Comparison of ENCODE assay signal across 1 cellular context in genomic region chr7:65444899-65445823, GRCh38.
TF ChIP-seq lines count a peak whose summit lies in the region.

No MANE protein-coding gene starts in this region.

TF ChIP-seq in HepG2, 621 proteins besides CTCF, POLR2A, EP300 and RAD21 (continued from another document and continues in another):
- TF ChIP-seq, protein P1, sequence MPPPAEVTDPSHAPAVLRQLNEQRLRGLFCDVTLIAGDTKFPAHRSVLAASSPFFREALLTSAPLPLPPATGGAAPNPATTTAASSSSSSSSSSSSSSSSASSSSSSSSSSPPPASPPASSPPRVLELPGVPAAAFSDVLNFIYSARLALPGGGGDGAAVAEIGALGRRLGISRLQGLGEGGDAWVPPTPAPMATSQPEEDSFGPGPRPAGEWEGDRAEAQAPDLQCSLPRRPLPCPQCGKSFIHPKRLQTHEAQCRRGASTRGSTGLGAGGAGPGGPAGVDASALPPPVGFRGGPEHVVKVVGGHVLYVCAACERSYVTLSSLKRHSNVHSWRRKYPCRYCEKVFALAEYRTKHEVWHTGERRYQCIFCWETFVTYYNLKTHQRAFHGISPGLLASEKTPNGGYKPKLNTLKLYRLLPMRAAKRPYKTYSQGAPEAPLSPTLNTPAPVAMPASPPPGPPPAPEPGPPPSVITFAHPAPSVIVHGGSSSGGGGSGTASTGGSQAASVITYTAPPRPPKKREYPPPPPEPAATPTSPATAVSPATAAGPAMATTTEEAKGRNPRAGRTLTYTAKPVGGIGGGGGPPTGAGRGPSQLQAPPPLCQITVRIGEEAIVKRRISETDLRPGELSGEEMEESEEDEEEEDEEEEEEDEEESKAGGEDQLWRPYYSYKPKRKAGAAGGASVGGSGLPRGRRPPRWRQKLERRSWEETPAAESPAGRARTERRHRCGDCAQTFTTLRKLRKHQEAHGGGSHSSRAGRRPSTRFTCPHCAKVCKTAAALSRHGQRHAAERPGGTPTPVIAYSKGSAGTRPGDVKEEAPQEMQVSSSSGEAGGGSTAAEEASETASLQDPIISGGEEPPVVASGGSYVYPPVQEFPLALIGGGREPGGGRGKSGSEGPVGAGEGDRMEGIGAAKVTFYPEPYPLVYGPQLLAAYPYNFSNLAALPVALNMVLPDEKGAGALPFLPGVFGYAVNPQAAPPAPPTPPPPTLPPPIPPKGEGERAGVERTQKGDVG (CRISPR knock-in tag; IDR thresholded peaks at IDR 0.05; ENCODE audit: borderline replicate concordance) = no peak
- TF ChIP-seq KDM6A (CRISPR knock-in tag; IDR thresholded peaks at IDR 0.05; ENCODE audit: low read depth) (peak; percentile 97), SNRNP70 (IDR thresholded peaks at IDR 0.05; ENCODE audit: low read depth, low read length) (no peak), ZNF34 (CRISPR knock-in tag; IDR thresholded peaks at IDR 0.05; ENCODE audit: borderline replicate concordance) (0 out of 2 replicates have a peak, but pooled peaks have one; percentile 38), HNRNPK (IDR thresholded peaks at IDR 0.05; ENCODE audit: low read depth, low read length, poor library complexity, severe bottlenecking) (no peak), ZNF672 (CRISPR knock-in tag; IDR thresholded peaks at IDR 0.05) (no peak), HDAC2 (CRISPR knock-in tag; IDR thresholded peaks at IDR 0.05) (peak; percentile 97), ZNF367 (CRISPR knock-in tag; IDR thresholded peaks at IDR 0.05; ENCODE audit: borderline replicate concordance) (no peak), ZNF788 (CRISPR knock-in tag; IDR thresholded peaks at IDR 0.05; ENCODE audit: borderline replicate concordance) (peak; percentile 55; the same call in 1 of the 2 replicates), SUZ12 (IDR thresholded peaks at IDR 0.05; ENCODE audit: low read depth, low read length) (no peak), ZBTB3 (CRISPR knock-in tag; IDR thresholded peaks at IDR 0.05; ENCODE audit: borderline replicate concordance, low read depth) (no peak), ZNF550 (CRISPR knock-in tag; IDR thresholded peaks at IDR 0.05; ENCODE audit: borderline replicate concordance) (no peak), MZF1 (CRISPR knock-in tag; IDR thresholded peaks at IDR 0.05; ENCODE audit: borderline replicate concordance) (no peak), GPBP1L1 (CRISPR knock-in tag; IDR thresholded peaks at IDR 0.05) (no peak), RERE (CRISPR knock-in tag; IDR thresholded peaks at IDR 0.05; ENCODE audit: low read depth) (peak; percentile 82), HOXA9 (CRISPR knock-in tag; IDR thresholded peaks at IDR 0.05; ENCODE audit: borderline replicate concordance) (no peak), ZKSCAN1 (IDR thresholded peaks at IDR 0.05; ENCODE audit: low read length) (peak; percentile 91), ZNF44 (CRISPR knock-in tag; IDR thresholded peaks at IDR 0.05) (no peak), SAP130 (CRISPR knock-in tag; IDR thresholded peaks at IDR 0.05; ENCODE audit: low read depth) (peak; percentile 76), ZNF883 (CRISPR knock-in tag; IDR thresholded peaks at IDR 0.05; ENCODE audit: not compliant biosample characterization) (no peak), ZBTB42 (CRISPR knock-in tag; IDR thresholded peaks at IDR 0.05) (no peak), CENPBD1 (CRISPR knock-in tag; IDR thresholded peaks at IDR 0.05; ENCODE audit: borderline replicate concordance, low read depth) (no peak), LCORL (IDR thresholded peaks at IDR 0.05) (peak; percentile 98), LCORL (CRISPR knock-in tag; IDR thresholded peaks at IDR 0.05) (peak; percentile 95), ZBTB7B (CRISPR knock-in tag; IDR thresholded peaks at IDR 0.05) (peak; percentile 81), TEAD3 (CRISPR knock-in tag; optimal IDR thresholded peaks at IDR 0.05; ENCODE audit: borderline replicate concordance) (peak; percentile 97), ZNF460 (CRISPR knock-in tag; IDR thresholded peaks at IDR 0.05; ENCODE audit: borderline replicate concordance) (no peak), ZNF703 (CRISPR knock-in tag; IDR thresholded peaks at IDR 0.05; ENCODE audit: borderline replicate concordance) (no peak), YY1 (IDR thresholded peaks at IDR 0.05; ENCODE audit: insufficient read depth, insufficient replicate concordance, low read depth, low read length) (peak; percentile 21), ZFP36L2 (CRISPR knock-in tag; IDR thresholded peaks at IDR 0.05) (no peak), PATZ1 (CRISPR knock-in tag; IDR thresholded peaks at IDR 0.05) (peak; percentile 89)
- TF ChIP-seq, protein P2, sequence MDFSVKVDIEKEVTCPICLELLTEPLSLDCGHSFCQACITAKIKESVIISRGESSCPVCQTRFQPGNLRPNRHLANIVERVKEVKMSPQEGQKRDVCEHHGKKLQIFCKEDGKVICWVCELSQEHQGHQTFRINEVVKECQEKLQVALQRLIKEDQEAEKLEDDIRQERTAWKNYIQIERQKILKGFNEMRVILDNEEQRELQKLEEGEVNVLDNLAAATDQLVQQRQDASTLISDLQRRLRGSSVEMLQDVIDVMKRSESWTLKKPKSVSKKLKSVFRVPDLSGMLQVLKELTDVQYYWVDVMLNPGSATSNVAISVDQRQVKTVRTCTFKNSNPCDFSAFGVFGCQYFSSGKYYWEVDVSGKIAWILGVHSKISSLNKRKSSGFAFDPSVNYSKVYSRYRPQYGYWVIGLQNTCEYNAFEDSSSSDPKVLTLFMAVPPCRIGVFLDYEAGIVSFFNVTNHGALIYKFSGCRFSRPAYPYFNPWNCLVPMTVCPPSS (IDR thresholded peaks at IDR 0.05) = no peak
- TF ChIP-seq, protein P3, sequence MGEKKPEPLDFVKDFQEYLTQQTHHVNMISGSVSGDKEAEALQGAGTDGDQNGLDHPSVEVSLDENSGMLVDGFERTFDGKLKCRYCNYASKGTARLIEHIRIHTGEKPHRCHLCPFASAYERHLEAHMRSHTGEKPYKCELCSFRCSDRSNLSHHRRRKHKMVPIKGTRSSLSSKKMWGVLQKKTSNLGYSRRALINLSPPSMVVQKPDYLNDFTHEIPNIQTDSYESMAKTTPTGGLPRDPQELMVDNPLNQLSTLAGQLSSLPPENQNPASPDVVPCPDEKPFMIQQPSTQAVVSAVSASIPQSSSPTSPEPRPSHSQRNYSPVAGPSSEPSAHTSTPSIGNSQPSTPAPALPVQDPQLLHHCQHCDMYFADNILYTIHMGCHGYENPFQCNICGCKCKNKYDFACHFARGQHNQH (CRISPR knock-in tag; IDR thresholded peaks at IDR 0.05) = peak; percentile 75; the same call in 1 of the 2 replicates
- TF ChIP-seq, protein P4, sequence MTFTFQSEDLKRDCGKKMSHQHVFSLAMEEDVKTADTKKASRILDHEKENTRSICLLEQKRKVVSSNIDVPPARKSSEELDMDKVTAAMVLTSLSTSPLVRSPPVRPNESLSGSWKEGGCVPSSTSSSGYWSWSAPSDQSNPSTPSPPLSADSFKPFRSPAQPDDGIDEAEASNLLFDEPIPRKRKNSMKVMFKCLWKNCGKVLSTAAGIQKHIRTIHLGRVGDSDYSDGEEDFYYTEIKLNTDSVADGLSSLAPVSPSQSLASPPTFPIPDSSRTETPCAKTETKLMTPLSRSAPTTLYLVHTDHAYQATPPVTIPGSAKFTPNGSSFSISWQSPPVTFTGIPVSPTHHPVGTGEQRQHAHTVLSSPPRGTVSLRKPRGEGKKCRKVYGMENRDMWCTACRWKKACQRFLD (CRISPR knock-in tag; IDR thresholded peaks at IDR 0.05; ENCODE audit: borderline replicate concordance) = no peak
- TF ChIP-seq, protein P5, sequence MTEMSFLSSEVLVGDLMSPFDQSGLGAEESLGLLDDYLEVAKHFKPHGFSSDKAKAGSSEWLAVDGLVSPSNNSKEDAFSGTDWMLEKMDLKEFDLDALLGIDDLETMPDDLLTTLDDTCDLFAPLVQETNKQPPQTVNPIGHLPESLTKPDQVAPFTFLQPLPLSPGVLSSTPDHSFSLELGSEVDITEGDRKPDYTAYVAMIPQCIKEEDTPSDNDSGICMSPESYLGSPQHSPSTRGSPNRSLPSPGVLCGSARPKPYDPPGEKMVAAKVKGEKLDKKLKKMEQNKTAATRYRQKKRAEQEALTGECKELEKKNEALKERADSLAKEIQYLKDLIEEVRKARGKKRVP (CRISPR knock-in tag; IDR thresholded peaks at IDR 0.05) = 0 out of 4 replicates have a peak, but pooled peaks of 1 of the 2 experiments have one; percentile 21
- TF ChIP-seq, protein P6, sequence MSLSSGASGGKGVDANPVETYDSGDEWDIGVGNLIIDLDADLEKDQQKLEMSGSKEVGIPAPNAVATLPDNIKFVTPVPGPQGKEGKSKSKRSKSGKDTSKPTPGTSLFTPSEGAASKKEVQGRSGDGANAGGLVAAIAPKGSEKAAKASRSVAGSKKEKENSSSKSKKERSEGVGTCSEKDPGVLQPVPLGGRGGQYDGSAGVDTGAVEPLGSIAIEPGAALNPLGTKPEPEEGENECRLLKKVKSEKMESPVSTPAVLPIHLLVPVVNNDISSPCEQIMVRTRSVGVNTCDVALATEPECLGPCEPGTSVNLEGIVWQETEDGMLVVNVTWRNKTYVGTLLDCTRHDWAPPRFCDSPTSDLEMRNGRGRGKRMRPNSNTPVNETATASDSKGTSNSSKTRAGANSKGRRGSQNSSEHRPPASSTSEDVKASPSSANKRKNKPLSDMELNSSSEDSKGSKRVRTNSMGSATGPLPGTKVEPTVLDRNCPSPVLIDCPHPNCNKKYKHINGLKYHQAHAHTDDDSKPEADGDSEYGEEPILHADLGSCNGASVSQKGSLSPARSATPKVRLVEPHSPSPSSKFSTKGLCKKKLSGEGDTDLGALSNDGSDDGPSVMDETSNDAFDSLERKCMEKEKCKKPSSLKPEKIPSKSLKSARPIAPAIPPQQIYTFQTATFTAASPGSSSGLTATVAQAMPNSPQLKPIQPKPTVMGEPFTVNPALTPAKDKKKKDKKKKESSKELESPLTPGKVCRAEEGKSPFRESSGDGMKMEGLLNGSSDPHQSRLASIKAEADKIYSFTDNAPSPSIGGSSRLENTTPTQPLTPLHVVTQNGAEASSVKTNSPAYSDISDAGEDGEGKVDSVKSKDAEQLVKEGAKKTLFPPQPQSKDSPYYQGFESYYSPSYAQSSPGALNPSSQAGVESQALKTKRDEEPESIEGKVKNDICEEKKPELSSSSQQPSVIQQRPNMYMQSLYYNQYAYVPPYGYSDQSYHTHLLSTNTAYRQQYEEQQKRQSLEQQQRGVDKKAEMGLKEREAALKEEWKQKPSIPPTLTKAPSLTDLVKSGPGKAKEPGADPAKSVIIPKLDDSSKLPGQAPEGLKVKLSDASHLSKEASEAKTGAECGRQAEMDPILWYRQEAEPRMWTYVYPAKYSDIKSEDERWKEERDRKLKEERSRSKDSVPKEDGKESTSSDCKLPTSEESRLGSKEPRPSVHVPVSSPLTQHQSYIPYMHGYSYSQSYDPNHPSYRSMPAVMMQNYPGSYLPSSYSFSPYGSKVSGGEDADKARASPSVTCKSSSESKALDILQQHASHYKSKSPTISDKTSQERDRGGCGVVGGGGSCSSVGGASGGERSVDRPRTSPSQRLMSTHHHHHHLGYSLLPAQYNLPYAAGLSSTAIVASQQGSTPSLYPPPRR (CRISPR knock-in tag; IDR thresholded peaks at IDR 0.05; ENCODE audit: borderline replicate concordance) = peak; percentile 91
